10 cellular contexts compared by ENCODE assay signal in the genomic region with DNA sequence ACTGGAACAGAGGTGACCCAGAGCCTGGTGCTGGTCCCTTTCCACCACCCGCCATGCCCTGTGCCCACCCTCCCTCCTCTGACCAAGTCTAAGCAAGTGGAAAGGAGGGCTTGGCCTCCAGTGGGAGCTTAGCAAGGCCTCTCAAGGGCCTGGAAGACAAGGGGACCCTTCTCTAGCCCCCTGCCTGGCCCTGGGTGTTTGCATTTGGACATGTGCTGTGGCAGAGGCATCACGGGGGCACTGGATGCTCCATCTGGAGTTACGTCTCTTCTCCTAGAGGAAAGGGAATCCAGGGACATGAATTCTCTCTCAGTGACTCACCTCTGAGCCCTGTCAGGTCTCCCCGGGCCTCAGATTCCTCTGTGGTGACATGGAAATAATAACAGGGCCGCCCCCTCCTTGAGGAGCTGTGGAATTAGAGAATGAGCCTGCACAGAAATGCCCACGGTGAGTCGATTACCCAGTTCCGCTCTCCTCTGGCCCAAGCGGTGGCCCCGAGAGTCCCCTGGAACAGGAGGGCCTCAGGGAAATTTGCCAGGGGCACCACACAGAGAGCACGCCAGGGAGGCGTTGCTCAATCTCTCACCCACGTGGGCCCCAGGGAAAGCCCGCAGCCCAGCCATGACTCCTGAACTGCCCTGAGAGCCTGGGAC.
DNase-seq lines count a peak whose midpoint lies in the region; ATAC-seq, FAIRE-seq and TF ChIP-seq lines count a peak whose summit lies in the region.
"Had no signal": no experiment of that assay in that cellular context is flagged by ENCODE, and none has a peak within 500 bp of the region (broad histone marks: within the 10 kb centered on the region; RNA-seq: fewer than 3 reads in every experiment).

No MANE protein-coding gene starts in this region.

- H3K9me3 ChIP-seq in upper lobe of right lung, result no peaks in the 10 kb centered on the region

- H3K4me1 Mint-ChIP-seq in activated CD4-positive, alpha-beta T cell treated with anti-CD3 and anti-CD28 coated beads, Interleukin-2, amount 10 ng/mL, durations not matched to agents 24 days and 14 days, result peaks cover 13% of the 10 kb centered on the region

- H3K9me3 Mint-ChIP-seq in activated CD4-positive, alpha-beta T cell treated with anti-CD3 and anti-CD28 coated beads, Interleukin-2, amount 10 ng/mL, durations not matched to agents 24 days and 14 days, result no peaks in the 10 kb centered on the region

- TF ChIP-seq CTCF in astrocyte of the spinal cord (IDR thresholded peaks at IDR 0.05; ENCODE audit: low read depth, low read length) (no peak), upper lobe of right lung (IDR thresholded peaks at IDR 0.05) (no peak), D721Med (IDR thresholded peaks at IDR 0.05; ENCODE audit: insufficient read depth, missing control alignments) (no peak)

- peaks cover 3% of the 10 kb centered on the region for H3K4me1 ChIP-seq in upper lobe of right lung

- intact Hi-C loops in activated CD4-positive, alpha-beta T cell treated with anti-CD3 and anti-CD28 coated beads, Interleukin-2, amount 10 ng/mL, durations not matched to agents 24 days and 14 days (cut with micrococcal nuclease), result no loop called here
- intact Hi-C loops in upper lobe of right lung (cut with DNase I), result no loop called here

- DNase-seq in activated CD4-positive, alpha-beta T cell treated with anti-CD3 and anti-CD28 coated beads, Interleukin-2, amount 10 ng/mL, durations not matched to agents 24 days and 14 days, result no peak
- DNase-seq in activated CD4-positive, alpha-beta T cell treated with anti-CD3 and anti-CD28 coated beads for 4 hours, result no peak
- DNase-seq in astrocyte of the spinal cord (ENCODE audit: low read depth, low spot score), result peak; percentile 91
- DNase-seq in kidney tubule cell (ENCODE audit: low spot score), result peak; percentile 98
- DNase-seq in upper lobe of right lung, result peak; percentile 84
- DNase-seq in activated naive CD4-positive, alpha-beta T cell treated with Interleukin-2 at 50 U/mL for 16 hours, result no peak
- DNase-seq in D721Med (ENCODE audit: insufficient read length, low spot score), result no peak
- DNase-seq in activated effector memory CD4-positive, alpha-beta T cell treated with Interleukin-2 at 50 U/mL for 16 hours, result no peak
- DNase-seq: DND-41 had no signal

- no peaks in the 10 kb centered on the region for H3K36me3 Mint-ChIP-seq in activated CD4-positive, alpha-beta T cell treated with anti-CD3 and anti-CD28 coated beads, Interleukin-2, amount 10 ng/mL, durations not matched to agents 24 days and 14 days (ENCODE audit: low read depth)

- ATAC-seq in upper lobe of right lung, result peak; percentile 91

- H3K4me3 ChIP-seq in astrocyte of the spinal cord (ENCODE audit: low read depth, low read length) (no peak overlapping the region), upper lobe of right lung (no peak overlapping the region)

- H3K36me3 ChIP-seq in upper lobe of right lung, result no peaks in the 10 kb centered on the region

- no peaks in the 10 kb centered on the region for H3K27me3 Mint-ChIP-seq in activated CD4-positive, alpha-beta T cell treated with anti-CD3 and anti-CD28 coated beads, Interleukin-2, amount 10 ng/mL, durations not matched to agents 24 days and 14 days

- no peak overlapping the region for H3K27ac ChIP-seq in upper lobe of right lung

- in situ Hi-C loops in astrocyte of the spinal cord (cut with HindIII; ENCODE audit: low sequenced_read_pairs), result no loop called here

- H3K27me3 ChIP-seq in upper lobe of right lung, result no peaks in the 10 kb centered on the region

- no peak overlapping the region for H3K4me3 Mint-ChIP-seq in activated CD4-positive, alpha-beta T cell treated with anti-CD3 and anti-CD28 coated beads, Interleukin-2, amount 10 ng/mL, durations not matched to agents 24 days and 14 days

- H3K27ac Mint-ChIP-seq in activated CD4-positive, alpha-beta T cell treated with anti-CD3 and anti-CD28 coated beads, Interleukin-2, amount 10 ng/mL, durations not matched to agents 24 days and 14 days, result peak overlapping the region; percentile 51

- no peak for FAIRE-seq in D721Med (lab: Jason Lieb, UNC)
- FAIRE-seq: TTC549 had no signal

Comparison
In these comparisons a context has a peak if more than half of its experiments do, and no peak if none do; other contexts are left out.
1. DNase-seq: peak in astrocyte of the spinal cord (single experiment), kidney tubule cell (single experiment) and upper lobe of right lung (single experiment); none in activated CD4-positive, alpha-beta T cell treated with anti-CD3 and anti-CD28 coated beads, Interleukin-2, amount 10 ng/mL, durations not matched to agents 24 days and 14 days (single experiment), activated CD4-positive, alpha-beta T cell treated with anti-CD3 and anti-CD28 coated beads for 4 hours (0 of 2), activated naive CD4-positive, alpha-beta T cell treated with Interleukin-2 at 50 U/mL for 16 hours (single experiment), D721Med (single experiment) and activated effector memory CD4-positive, alpha-beta T cell treated with Interleukin-2 at 50 U/mL for 16 hours (single experiment).